Comparison of ENCODE assay signal across 11 cellular contexts in the genomic region with DNA sequence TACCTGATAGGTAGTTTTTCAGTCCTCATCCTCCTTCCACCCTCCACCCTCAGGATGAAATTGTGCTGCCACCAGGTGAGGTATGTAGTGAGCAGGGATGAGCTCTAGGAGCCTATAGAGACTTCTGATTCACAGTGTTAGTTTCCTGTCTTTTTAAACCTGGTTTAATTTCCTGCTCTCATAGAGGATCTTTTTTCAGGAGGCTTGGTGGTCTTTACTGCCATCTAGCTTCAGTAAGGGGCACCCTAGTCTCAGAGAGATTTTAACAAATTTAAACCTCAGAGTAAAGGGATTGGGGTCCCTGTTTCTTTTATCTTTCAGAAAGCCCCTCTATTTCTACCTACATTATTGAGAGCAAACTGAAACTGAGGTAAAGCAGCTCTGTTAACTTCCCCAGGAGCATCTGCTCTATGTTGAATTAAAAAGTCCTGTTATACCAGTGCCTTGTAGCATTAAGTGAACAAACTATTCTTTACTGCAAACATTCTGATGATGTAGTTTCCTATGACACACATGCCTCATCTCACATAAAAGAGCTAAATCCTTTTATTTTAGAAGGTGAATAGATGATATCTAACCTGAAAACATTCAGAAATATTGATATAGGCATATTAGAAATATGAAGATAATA.
A peak's percentile ranks its signal among the peaks of the same experiment; 100 is the strongest.
DNase-seq lines count a peak whose midpoint lies in the region; ATAC-seq, FAIRE-seq and TF ChIP-seq lines count a peak whose summit lies in the region.
"Had no signal": no experiment of that assay in that cellular context is flagged by ENCODE, and none has a peak within 500 bp of the region (broad histone marks: within the 10 kb centered on the region; RNA-seq: fewer than 3 reads in every experiment).

No MANE protein-coding gene starts in this region.

- CTCF ChIA-PET in AG04450 (lab: Charles Lee), result interaction anchor here (0.6 to 2.9 kb wide), 17 partner anchors 9 to 1023 kb away, joined by 3 to 20 read pairs (median 4); no protein-coding TSS in a partner anchor

- TF ChIP-seq POLR2A in upper lobe of left lung (IDR thresholded peaks at IDR 0.05), result no peak

- FAIRE-seq in urothelium cell line (lab: Jason Lieb, UNC), result no peak
- FAIRE-seq in small intestine (lab: Jason Lieb, UNC), result no peak

- no peaks in the 10 kb centered on the region for H3K27me3 Mint-ChIP-seq in GM23338 (ENCODE audit: insufficient read depth, low read depth, poor library complexity)

- no peak overlapping the region for H3K4me3 Mint-ChIP-seq in GM23338

- no peaks in the 10 kb centered on the region for H3K27me3 ChIP-seq in AG04450 (ENCODE audit: control insufficient read depth, insufficient read depth, low read length)
- H3K27me3 ChIP-seq in GM23338 (ENCODE audit: insufficient read depth), result no peaks in the 10 kb centered on the region
- H3K27me3 ChIP-seq in foreskin keratinocyte, result no peaks in the 10 kb centered on the region
- no peaks in the 10 kb centered on the region for H3K27me3 ChIP-seq in upper lobe of left lung
- no peaks in the 10 kb centered on the region for H3K27me3 ChIP-seq in small intestine (ENCODE audit: control insufficient read depth in 2 of 2, insufficient read depth in 2 of 2, low read length in 2 of 2)

- H3K9me3 ChIP-seq in AG04450 (ENCODE audit: control insufficient read depth, insufficient read depth, low read length) (no peaks in the 10 kb centered on the region), upper lobe of left lung (no peaks in the 10 kb centered on the region), small intestine (ENCODE audit: control insufficient read depth, low read depth) (no peaks in the 10 kb centered on the region)

- DNase-seq in AG04450 (ENCODE audit: low read depth, low spot score) (no peak), GM23338 (ENCODE audit: low spot score) (peak; percentile 69), SK-MEL-5 (ENCODE audit: low read depth, low spot score) (peak; percentile 58), foreskin keratinocyte (peak in 1 of 2 donors; percentile 32), epidermal melanocyte (ENCODE audit: insufficient read length, low spot score) (no peak), urothelium cell line (ENCODE audit: low spot score) (no peak), upper lobe of left lung (no peak), small intestine (no peak)
- DNase-seq: cortex of kidney, SIG-M5 had no signal

- peaks cover 9% of the 10 kb centered on the region; the same call in 2 of the 3 replicates for H3K9me3 Mint-ChIP-seq in GM23338

- TF ChIP-seq EP300 in upper lobe of left lung (IDR thresholded peaks at IDR 0.05), result no peak

- no peak overlapping the region for H3K4me2 ChIP-seq in GM23338

- no peak overlapping the region for H3K27ac ChIP-seq in AG04450 (ENCODE audit: low read depth, low read length)
- H3K27ac ChIP-seq in GM23338 (ENCODE audit: low read depth), result no peak overlapping the region
- H3K27ac ChIP-seq in foreskin keratinocyte, result no peak overlapping the region
- no peak overlapping the region for H3K27ac ChIP-seq in upper lobe of left lung
- no peak overlapping the region for H3K27ac ChIP-seq in small intestine (ENCODE audit: low read depth in 1 of 2, low read length in 1 of 2)

- ATAC-seq in GM23338 (peak; percentile 82), foreskin keratinocyte (peak; percentile 49), upper lobe of left lung (ENCODE audit: low FRiP score in 2 of 2) (no peak)
- ATAC-seq: left lobe of liver had no signal

- no peak overlapping the region for H2AFZ ChIP-seq in GM23338

- H3K4me3 ChIP-seq in AG04450 (ENCODE audit: low read depth, low read length) (no peak overlapping the region), GM23338 (no peak overlapping the region), upper lobe of left lung (no peak overlapping the region), small intestine (ENCODE audit: low read depth in 1 of 2, low read length in 2 of 2) (no peak overlapping the region)

- peaks cover 8% of the 10 kb centered on the region; the same call in 2 of the 3 replicates for H3K36me3 Mint-ChIP-seq in GM23338 (ENCODE audit: low read depth)

- H3F3A ChIP-seq in GM23338 (replicated peaks; ENCODE audit: low read depth), result no peaks in the 10 kb centered on the region

- peaks cover 13% of the 10 kb centered on the region; the same call in 1 of the 2 replicates for H3K9me2 ChIP-seq in GM23338 (ENCODE audit: insufficient read depth)

- in situ Hi-C loops in SK-MEL-5 (cut with HindIII; ENCODE audit: low pct_unique_long_range_greater_than_20kb, low sequenced_read_pairs), result no loop called here

- H3K36me3 ChIP-seq in GM23338 (ENCODE audit: insufficient read depth), result no peaks in the 10 kb centered on the region
- H3K36me3 ChIP-seq in upper lobe of left lung, result no peaks in the 10 kb centered on the region
- H3K36me3 ChIP-seq in small intestine (ENCODE audit: control insufficient read depth in 2 of 2, insufficient read depth in 2 of 2, low read length in 2 of 2), result no peaks in the 10 kb centered on the region

- no peaks in the 10 kb centered on the region for H3K79me2 ChIP-seq in GM23338 (replicated peaks; ENCODE audit: insufficient read depth)

- no peaks in the 10 kb centered on the region for H4K20me1 ChIP-seq in GM23338 (replicated peaks; ENCODE audit: insufficient read depth)

- TF ChIP-seq CTCF in AG04450 (IDR thresholded peaks at IDR 0.05; ENCODE audit: low read depth, low read length), result peak; percentile 66
- TF ChIP-seq CTCF in GM23338 (conservative IDR thresholded peaks at IDR 0.05; ENCODE audit: low read depth in 2 of 2), result peak; percentile 71 to 75
- peak; percentile 61 for TF ChIP-seq CTCF in foreskin keratinocyte (conservative IDR thresholded peaks at IDR 0.05)
- no peak for TF ChIP-seq CTCF in upper lobe of left lung (IDR thresholded peaks at IDR 0.05)

- peaks cover 21% of the 10 kb centered on the region for H3K4me1 Mint-ChIP-seq in GM23338

- no peak overlapping the region for H3K27ac Mint-ChIP-seq in GM23338

- H3K4me1 ChIP-seq in GM23338 (ENCODE audit: insufficient read depth), result peaks cover 14% of the 10 kb centered on the region
- peaks cover 4% of the 10 kb centered on the region for H3K4me1 ChIP-seq in foreskin keratinocyte
- H3K4me1 ChIP-seq in upper lobe of left lung, result no peaks in the 10 kb centered on the region
- no peaks in the 10 kb centered on the region for H3K4me1 ChIP-seq in small intestine (ENCODE audit: control insufficient read depth in 2 of 2, insufficient read depth in 1 of 2, low read depth in 1 of 2, low read length in 1 of 2)

- POLR2A ChIA-PET in AG04450 (lab: Yijun Ruan, JAX), result no interaction called here

TF ChIP-seq in GM23338, 12 proteins besides CTCF, POLR2A, EP300 and RAD21:
- TF ChIP-seq EZH2 (IDR thresholded peaks at IDR 0.05; ENCODE audit: low read depth, unreplicated experiment) (no peak), POLR2AphosphoS5 (IDR thresholded peaks at IDR 0.05; ENCODE audit: low read depth) (no peak), CREB1 (CRISPR knock-in tag; IDR thresholded peaks at IDR 0.05; ENCODE audit: low read depth) (no peak), ZNF114 (CRISPR knock-in tag; IDR thresholded peaks at IDR 0.05) (no peak), STAT1 (IDR thresholded peaks at IDR 0.05; ENCODE audit: unreplicated experiment) (no peak), ZNF331 (CRISPR knock-in tag; IDR thresholded peaks at IDR 0.05; ENCODE audit: low read depth) (no peak), JUNB (IDR thresholded peaks at IDR 0.05; ENCODE audit: unreplicated experiment) (no peak), NANOG (IDR thresholded peaks at IDR 0.05; ENCODE audit: borderline replicate concordance) (no peak), EZH2phosphoT487 (IDR thresholded peaks at IDR 0.05; ENCODE audit: unreplicated experiment) (no peak)
- TF ChIP-seq, protein P1, sequence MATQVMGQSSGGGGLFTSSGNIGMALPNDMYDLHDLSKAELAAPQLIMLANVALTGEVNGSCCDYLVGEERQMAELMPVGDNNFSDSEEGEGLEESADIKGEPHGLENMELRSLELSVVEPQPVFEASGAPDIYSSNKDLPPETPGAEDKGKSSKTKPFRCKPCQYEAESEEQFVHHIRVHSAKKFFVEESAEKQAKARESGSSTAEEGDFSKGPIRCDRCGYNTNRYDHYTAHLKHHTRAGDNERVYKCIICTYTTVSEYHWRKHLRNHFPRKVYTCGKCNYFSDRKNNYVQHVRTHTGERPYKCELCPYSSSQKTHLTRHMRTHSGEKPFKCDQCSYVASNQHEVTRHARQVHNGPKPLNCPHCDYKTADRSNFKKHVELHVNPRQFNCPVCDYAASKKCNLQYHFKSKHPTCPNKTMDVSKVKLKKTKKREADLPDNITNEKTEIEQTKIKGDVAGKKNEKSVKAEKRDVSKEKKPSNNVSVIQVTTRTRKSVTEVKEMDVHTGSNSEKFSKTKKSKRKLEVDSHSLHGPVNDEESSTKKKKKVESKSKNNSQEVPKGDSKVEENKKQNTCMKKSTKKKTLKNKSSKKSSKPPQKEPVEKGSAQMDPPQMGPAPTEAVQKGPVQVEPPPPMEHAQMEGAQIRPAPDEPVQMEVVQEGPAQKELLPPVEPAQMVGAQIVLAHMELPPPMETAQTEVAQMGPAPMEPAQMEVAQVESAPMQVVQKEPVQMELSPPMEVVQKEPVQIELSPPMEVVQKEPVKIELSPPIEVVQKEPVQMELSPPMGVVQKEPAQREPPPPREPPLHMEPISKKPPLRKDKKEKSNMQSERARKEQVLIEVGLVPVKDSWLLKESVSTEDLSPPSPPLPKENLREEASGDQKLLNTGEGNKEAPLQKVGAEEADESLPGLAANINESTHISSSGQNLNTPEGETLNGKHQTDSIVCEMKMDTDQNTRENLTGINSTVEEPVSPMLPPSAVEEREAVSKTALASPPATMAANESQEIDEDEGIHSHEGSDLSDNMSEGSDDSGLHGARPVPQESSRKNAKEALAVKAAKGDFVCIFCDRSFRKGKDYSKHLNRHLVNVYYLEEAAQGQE (IDR thresholded peaks at IDR 0.05; ENCODE audit: unreplicated experiment), result no peak
- TF ChIP-seq, protein P2, sequence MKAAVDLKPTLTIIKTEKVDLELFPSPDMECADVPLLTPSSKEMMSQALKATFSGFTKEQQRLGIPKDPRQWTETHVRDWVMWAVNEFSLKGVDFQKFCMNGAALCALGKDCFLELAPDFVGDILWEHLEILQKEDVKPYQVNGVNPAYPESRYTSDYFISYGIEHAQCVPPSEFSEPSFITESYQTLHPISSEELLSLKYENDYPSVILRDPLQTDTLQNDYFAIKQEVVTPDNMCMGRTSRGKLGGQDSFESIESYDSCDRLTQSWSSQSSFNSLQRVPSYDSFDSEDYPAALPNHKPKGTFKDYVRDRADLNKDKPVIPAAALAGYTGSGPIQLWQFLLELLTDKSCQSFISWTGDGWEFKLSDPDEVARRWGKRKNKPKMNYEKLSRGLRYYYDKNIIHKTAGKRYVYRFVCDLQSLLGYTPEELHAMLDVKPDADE (IDR thresholded peaks at IDR 0.05), result no peak
TF ChIP-seq in GM23338: peak in this region for 0.

Comparison
In these comparisons a context has a peak if more than half of its experiments do, and no peak if none do; other contexts are left out.
1. DNase-seq: peak in GM23338 (single experiment) and SK-MEL-5 (single experiment); none in AG04450 (single experiment), epidermal melanocyte (single experiment), urothelium cell line (single experiment), upper lobe of left lung (0 of 2) and small intestine (single experiment).
2. CTCF ChIP-seq: peak in AG04450 (single experiment), GM23338 (2 of 2) and foreskin keratinocyte (single experiment); none in upper lobe of left lung (0 of 6).
3. ATAC-seq: peak in GM23338 (single experiment) and foreskin keratinocyte (single experiment); none in upper lobe of left lung (0 of 2).